Comparison of ENCODE assay signal across 8 cellular contexts in genomic region chr19:57916168-57916995, GRCh38. TPM values are rescaled to one million over a fixed set of nuclear protein-coding genes. Genes with fewer than 3 reads are reported as not detected.
DNase-seq lines count a peak whose midpoint lies in the region; ATAC-seq, FAIRE-seq and TF ChIP-seq lines count a peak whose summit lies in the region.
"Not testable (repeated sequence)": the region's sequence is repeated elsewhere in the genome, so short reads cannot be mapped to it uniquely, and the experiment has no call there.

TSS of gene ZNF417 (minus strand) at chr19:57916592. CDS start at chr19:57916411, 181 bp downstream.

- H3K27ac ChIP-seq in prostate gland: peak within 1 kb of the TSS; percentile 63 to 75
- H3K27ac ChIP-seq in urinary bladder (ENCODE audit: low read depth): not testable (repeated sequence)

- under 1% methylated on average over 51 of the region's 51 CpGs for WGBS in prostate gland
- whole genome bisulfite sequencing in urinary bladder: under 1% methylated on average over 51 of the region's 51 CpGs

- H3K9me3 ChIP-seq in prostate gland: not testable (repeated sequence)

- peak in 2 of 4 experiments; percentile 35 to 51 for TF ChIP-seq CTCF in prostate gland (IDR thresholded peaks at IDR 0.05)

- peak; percentile 98 for FAIRE-seq in GM12892 (lab: Jason Lieb, UNC)

- not testable (repeated sequence) for H3K4me1 ChIP-seq in prostate gland (replicated peaks); urinary bladder (ENCODE audit: insufficient read depth)

- DNase-seq in GM12892 (ENCODE audit: insufficient read length) (peak; percentile 84), NCI-H1436 treated with DMSO at 0.1 percent for 48 hours (lab: John Stamatoyannopoulos, UW) (peak; percentile 74), T-helper 1 cell (peak; percentile 71 to 91 (median 83)), amniotic epithelial cell (ENCODE audit: low read depth) (peak; percentile 96), left ventricle myocardium superior (peak; percentile 81), prostate gland (ENCODE audit: low spot score) (peak; percentile 89)

- H3K27me3 ChIP-seq in prostate gland (replicated peaks; ENCODE audit: insufficient read depth): not testable (repeated sequence)

- ATAC-seq in HG02852 (IDR thresholded peaks at IDR 0.05; ENCODE audit: unreplicated experiment): peak; percentile 98
- peak; percentile 99 for ATAC-seq in left ventricle myocardium superior

- not testable (repeated sequence) for H3K36me3 ChIP-seq in prostate gland; urinary bladder (ENCODE audit: insufficient read depth)

- intact Hi-C loops in left ventricle myocardium superior (cut with micrococcal nuclease); prostate gland (cut with DNase I): not testable (repeated sequence)

- H3K4me3 ChIP-seq in prostate gland (peak within 1 kb of the TSS; percentile 74 to 92), urinary bladder (ENCODE audit: low read depth, low read length) (peak within 1 kb of the TSS; percentile 85)

- TF ChIP-seq POLR2A in GM12892 (IDR thresholded peaks at IDR 0.05; ENCODE audit: low read depth, low read length) (peak; percentile 71; the same call in 1 of the 2 replicates), prostate gland (IDR thresholded peaks at IDR 0.05) (peak; percentile 36)

RNA-seq across cellular contexts. Expression of gene ZNF417, which starts in this region (rescaled TPM):
- 4.1 TPM for polyA plus RNA-seq in GM12892 (2012; ENCODE audit: missing spikeins)
- 12.0 TPM for total RNA-seq in left ventricle myocardium superior
- 10 to 100 TPM; 16.5 to 17.0 TPM for total RNA-seq in prostate gland
- 35.6 TPM for total RNA-seq in urinary bladder
- 5.1 TPM for polyA plus RNA-seq in urinary bladder
